24 cellular contexts compared by ENCODE assay signal in genomic region chr16:11554054-11554453, GRCh38. TPM values are rescaled to one million over a fixed set of nuclear protein-coding genes. Genes with fewer than 3 reads are reported as not detected.
DNase-seq lines count a peak whose midpoint lies in the region; ATAC-seq, FAIRE-seq and TF ChIP-seq lines count a peak whose summit lies in the region.
"Had no signal": no experiment of that assay in that cellular context is flagged by ENCODE, and none has a peak within 500 bp of the region (broad histone marks: within the 10 kb centered on the region; RNA-seq: fewer than 3 reads in every experiment).

No MANE protein-coding gene starts in this region.

- DNase-seq in activated T-cell treated with anti-CD3 and anti-CD28 coated beads, Interleukin-2, amount 50 U/mL, for 24 hours: no peak
- DNase-seq in activated T-cell treated with anti-CD3 and anti-CD28 coated beads for 4 hours (no peak), K562 (ENCODE audit: extremely low read depth in 1 of 4, low spot score in 3 of 4) (no peak), right lobe of liver (peak; percentile 52 to 71 (median 66)), nucleus accumbens (lab: John Stamatoyannopoulos, UW) (no peak), hypothalamus (lab: John Stamatoyannopoulos, UW) (no peak), AG08395 (ENCODE audit: low spot score) (no peak)
- no peak for DNase-seq in CD4-positive, alpha-beta memory T cell
- DNase-seq: activated B cell treated with CpG ODN at 0.5 μM for 24 hours; activated CD4-positive, alpha-beta T cell treated with anti-CD3 and anti-CD28 coated beads, Interleukin-2, amount 50 U/mL, for 4 hours; activated CD8-positive, alpha-beta memory T cell treated with anti-CD3 and anti-CD28 coated beads, Interleukin-2, amount 50 U/mL, for 4 hours; mammary epithelial cell; NCI-H1417; NCI-H2081; NCI-H345; NCI-H748 treated with DMSO at 0.1 percent for 48 hours; SJCRH30; stimulated activated CD8-positive, alpha-beta memory T cell treated with anti-CD3 and anti-CD28 coated beads, Interleukin-4, amount 100 ng/mL, for 48 hours; transverse colon had no signal

- H3K36me3 Mint-ChIP-seq in activated T-cell treated with anti-CD3 and anti-CD28 coated beads, Interleukin-2, amount 50 U/mL, for 24 hours (ENCODE audit: low read depth): peaks cover 93% of the 10 kb centered on the region
- H3K36me3 Mint-ChIP-seq in CD4-positive, alpha-beta memory T cell: peaks cover 66 to 74% of the 10 kb centered on the region in 2 donors

- H3K79me2 ChIP-seq in K562 (ENCODE audit: control insufficient read depth, insufficient read depth, low read length): no peaks in the 10 kb centered on the region

- H3K9ac ChIP-seq in K562 (ENCODE audit: insufficient read depth in 1 of 2, low read depth in 2 of 2, low read length in 2 of 2): no peak overlapping the region

- no TSS peak for BruUV-seq in K562 (replicated peaks; lab: Mats Ljungman, UMichigan)

- H3K4me2 ChIP-seq in K562 (ENCODE audit: insufficient read depth, low read length): no peak overlapping the region

- H3K27ac ChIP-seq in CD4-positive, alpha-beta memory T cell (ENCODE audit: low read depth, low read length): no peak overlapping the region
- H3K27ac ChIP-seq in K562 (ENCODE audit: extremely low read depth, low read depth, low read length) (no peak overlapping the region), right lobe of liver (peak overlapping the region; percentile 49 to 97 (median 92))
- H3K27ac ChIP-seq: SJCRH30, transverse colon had no signal

- peaks cover 41% of the 10 kb centered on the region for H3K4me1 Mint-ChIP-seq in activated T-cell treated with anti-CD3 and anti-CD28 coated beads, Interleukin-2, amount 50 U/mL, for 24 hours (ENCODE audit: low read depth)
- peaks cover 31 to 50% (median 34%) of the 10 kb centered on the region in 4 donors for H3K4me1 Mint-ChIP-seq in CD4-positive, alpha-beta memory T cell

- in situ Hi-C loops in K562 (cut with MboI): no loop called here

- TF ChIP-seq POLR2A in K562 (conservative IDR thresholded peaks at IDR 0.05) (no peak), right lobe of liver (IDR thresholded peaks at IDR 0.05) (no peak)

- H2AFZ ChIP-seq in K562 (ENCODE audit: low read depth, low read length): no peak overlapping the region

- ATAC-seq in K562 (no peak), right lobe of liver (peak; percentile 77 to 89 (median 78))

- intact Hi-C loops in CD4-positive, alpha-beta memory T cell (cut with micrococcal nuclease): no loop called here
- intact Hi-C loops in K562 (cut with micrococcal nuclease) (no loop called here), right lobe of liver (cut with DNase I) (no loop called here)

- peaks cover 34% of the 10 kb centered on the region for H3K4me1 ChIP-seq in CD4-positive, alpha-beta memory T cell (ENCODE audit: insufficient read depth, low read length)
- H3K4me1 ChIP-seq in K562 (replicated peaks in 1 of 2; ENCODE audit: control insufficient read depth in 2 of 2, insufficient read depth in 2 of 2, low read length in 2 of 2) (no peaks in the 10 kb centered on the region), right lobe of liver (peaks cover 0 to 30% (median 8%) of the 10 kb centered on the region in 4 donors)
- H3K4me1 ChIP-seq: SJCRH30 had no signal

- CTCF ChIA-PET in CD4-positive, alpha-beta memory T cell (lab: Charles Lee; ENCODE audit: partially characterized antibody): interaction anchor here (1.0 to 3.5 kb wide), 4 partner anchors 19 to 89 kb away, joined by 3 to 22 read pairs (median 12); no protein-coding TSS in a partner anchor
- CTCF ChIA-PET in K562 (lab: Yijun Ruan, JAX; ENCODE audit: low intra/inter-chr PET ratio): no interaction called here

- no peak for TF ChIP-seq EP300 in K562 (IDR thresholded peaks at IDR 0.05; ENCODE audit: low read length)

- peaks cover 13% of the 10 kb centered on the region for H3K9me3 Mint-ChIP-seq in activated T-cell treated with anti-CD3 and anti-CD28 coated beads, Interleukin-2, amount 50 U/mL, for 24 hours
- peaks cover 0 to 9% (median 0%) of the 10 kb centered on the region in 8 donors for H3K9me3 Mint-ChIP-seq in CD4-positive, alpha-beta memory T cell

- TF ChIP-seq RAD21 in K562 (CRISPR knock-in tag; conservative IDR thresholded peaks at IDR 0.05 in 1 of 2, IDR thresholded peaks at IDR 0.05 in 1 of 2): no peak

- no peaks in the 10 kb centered on the region for H4K20me1 ChIP-seq in K562 (replicated peaks; ENCODE audit: control insufficient read depth, insufficient read depth, low read length)

- no peak overlapping the region for H3K4me3 Mint-ChIP-seq in activated T-cell treated with anti-CD3 and anti-CD28 coated beads, Interleukin-2, amount 50 U/mL, for 24 hours
- no peak overlapping the region for H3K4me3 Mint-ChIP-seq in CD4-positive, alpha-beta memory T cell
- H3K4me3 Mint-ChIP-seq: activated B cell treated with CpG ODN at 0.5 μM for 24 hours, brain had no signal

- POLR2A ChIA-PET in CD4-positive, alpha-beta memory T cell (lab: Charles Lee; ENCODE audit: partially characterized antibody): interaction anchor here (1.0 to 10.7 kb wide), 3 partner anchors 9 to 68 kb away, joined by 5 to 134 read pairs (median 7); partner anchors contain the start of gene LITAF
- POLR2A ChIA-PET in K562 (lab: Yijun Ruan, JAX): no interaction called here

- no peak overlapping the region for H3K4me3 ChIP-seq in CD4-positive, alpha-beta memory T cell (ENCODE audit: low read length in 2 of 2)
- H3K4me3 ChIP-seq in K562 (no peak overlapping the region), right lobe of liver (no peak overlapping the region)
- H3K4me3 ChIP-seq: SJCRH30, skin epidermis, transverse colon had no signal

- 13% methylated on average over 6 of the region's 6 CpGs for WGBS in K562 (ENCODE audit: insufficient coverage, low coverage, missing lambda C conversion rate)
- WGBS in right lobe of liver (ENCODE audit: insufficient coverage, low coverage, low lambda C conversion rate, missing lambda C conversion rate): 46% methylated on average over 4 of the region's 6 CpGs

- no peaks in the 10 kb centered on the region for H3K27me3 ChIP-seq in CD4-positive, alpha-beta memory T cell (ENCODE audit: insufficient read depth, low read length)
- H3K27me3 ChIP-seq in K562 (ENCODE audit: control insufficient read depth in 2 of 2, insufficient read depth in 2 of 2, low read length in 2 of 2) (peaks cover 20 to 60% of the 10 kb centered on the region in 2 experiments), right lobe of liver (no peaks in the 10 kb centered on the region)
- H3K27me3 ChIP-seq: SJCRH30, transverse colon had no signal

- FAIRE-seq in K562 (lab: Jason Lieb, UNC): no peak
- FAIRE-seq: A204.1, H1 had no signal

- H3K9me1 ChIP-seq in K562 (ENCODE audit: control insufficient read depth, insufficient read depth, low read length): no peaks in the 10 kb centered on the region

- H3K27ac Mint-ChIP-seq in activated T-cell treated with anti-CD3 and anti-CD28 coated beads, Interleukin-2, amount 50 U/mL, for 24 hours: peak overlapping the region; percentile 15
- H3K27ac Mint-ChIP-seq in CD4-positive, alpha-beta memory T cell: peak overlapping the region in 5 of 7 donors; percentile 8 to 76 (median 38)
- H3K27ac Mint-ChIP-seq: activated B cell treated with CpG ODN at 0.5 μM for 24 hours; activated T-helper 2 cell treated with anti-CD3 and anti-CD28 coated beads, Interferon-gamma antibody, Interleukin-2, Interleukin-4, amounts not matched to agents 10 μg/mL and 5 μg/mL and 100 μg/mL, durations not matched to agents 14 hours and 24 hours and 36 hours had no signal

- H3K9me3 ChIP-seq in CD4-positive, alpha-beta memory T cell (ENCODE audit: control insufficient read depth in 1 of 2, low read length in 2 of 2): no peaks in the 10 kb centered on the region
- H3K9me3 ChIP-seq in K562 (replicated peaks; ENCODE audit: control insufficient read depth, insufficient read depth, low read depth, low read length) (0 out of 2 replicates have a peak, but pooled peaks cover 4% of the 10 kb centered on the region), right lobe of liver (no peaks in the 10 kb centered on the region)
- H3K9me3 ChIP-seq: SJCRH30, transverse colon had no signal

- H3K27me3 Mint-ChIP-seq in activated T-cell treated with anti-CD3 and anti-CD28 coated beads, Interleukin-2, amount 50 U/mL, for 24 hours: no peaks in the 10 kb centered on the region
- H3K27me3 Mint-ChIP-seq in CD4-positive, alpha-beta memory T cell: no peaks in the 10 kb centered on the region
- H3K27me3 Mint-ChIP-seq: activated B cell treated with CpG ODN at 0.5 μM for 24 hours, brain had no signal

- peaks cover 67% of the 10 kb centered on the region for H3K36me3 ChIP-seq in CD4-positive, alpha-beta memory T cell (ENCODE audit: insufficient read depth, low read length)
- H3K36me3 ChIP-seq in K562 (ENCODE audit: control insufficient read depth, insufficient read depth, low read length) (no peaks in the 10 kb centered on the region), right lobe of liver (peaks cover 6 to 19% (median 10%) of the 10 kb centered on the region in 4 donors)

- TF ChIP-seq CTCF in K562 (IDR thresholded peaks at IDR 0.05 in 2 of 3, conservative IDR thresholded peaks at IDR 0.05 in 1 of 3; ENCODE audit: insufficient read depth in 2 of 3, low read depth in 1 of 3, low read length in 3 of 3) (no peak), right lobe of liver (IDR thresholded peaks at IDR 0.05) (no peak)

TF ChIP-seq in K562, 482 proteins besides CTCF, POLR2A, EP300 and RAD21 (continues in another document):
- TF ChIP-seq TBL1XR1 (IDR thresholded peaks at IDR 0.05; ENCODE audit: low read length in 2 of 2): no peak

RNA-seq across cellular contexts. Expression of gene LITAF, which starts 32.7 kb away (rescaled TPM):
- 100 to 1,000 TPM; 155 to 157 TPM for total RNA-seq in CD4-positive, alpha-beta memory T cell
- 100 to 1,000 TPM; 343 to 496 TPM for polyA plus RNA-seq in CD4-positive, alpha-beta memory T cell
- 1.8 and 3.5 TPM in 2 replicates for total RNA-seq in K562 (2011; cell fraction: chromatin; rRNA removed; ENCODE audit: low replicate concordance)
- 1.3 and 2.8 TPM in 2 replicates for total RNA-seq in K562 (2011; cell fraction: nucleolus; rRNA removed)
- total RNA-seq in K562 (2011; cell fraction: nucleoplasm; rRNA removed): 1.2 and 3.2 TPM in 2 replicates
- 4.1 and 6.2 TPM in 2 replicates for total RNA-seq in K562 (2014; rRNA removed)
- 7.5 and 10.0 TPM in 2 replicates for total RNA-seq in K562 (2014; rRNA removed; fragmentation: Illumina TruSeq; extraction: Trizol)
- 11.1 and 11.9 TPM in 2 replicates for total RNA-seq in K562 (2015; rRNA removed; fragmentation: Illumina TruSeq; extraction: Trizol)
- 10.8 and 13.9 TPM in 2 replicates for total RNA-seq in K562 (2021)
- polyA plus RNA-seq in K562 (2011; rRNA removed): 4.4 and 7.8 TPM in 2 replicates
- polyA plus RNA-seq in K562 (2011; cell fraction: cytosol; rRNA removed): 15.6 and 16.4 TPM in 2 replicates
- 4.4 and 4.7 TPM in 2 replicates for polyA plus RNA-seq in K562 (2011; cell fraction: nucleus; rRNA removed)
- polyA plus RNA-seq in K562 (2012): 14.5 and 40.7 TPM in 2 replicates
- polyA plus RNA-seq in K562 (2014; fragmentation: Illumina TruSeq; extraction: Trizol): 14.1 and 14.8 TPM in 2 replicates
- polyA plus RNA-seq in K562 (2014; fragmentation: Nextera tagmentation; extraction: Ambion mirVana): 10 to 100 TPM; 14.9 to 17.8 TPM
- 4.9 and 6.8 TPM in 2 replicates for polyA plus RNA-seq in K562 (2014; rRNA removed)
- 2.9 and 3.1 TPM in 2 replicates for polyA minus RNA-seq in K562 (2011; rRNA and poly(A)+ RNA removed)
- 2.1 and 4.6 TPM in 2 replicates for polyA minus RNA-seq in K562 (2011; cell fraction: cytosol; rRNA and poly(A)+ RNA removed)
- 1.2 and 2.2 TPM in 2 replicates for polyA minus RNA-seq in K562 (2011; cell fraction: nucleus; rRNA and poly(A)+ RNA removed)
- total RNA-seq in right lobe of liver: 100 to 1,000 TPM in 1 of 6 experiments, 10 to 100 TPM in 5; 43.7 to 148 (median 59.1) TPM

Comparison
In these comparisons a context has a peak if more than half of its experiments do, and no peak if none do; other contexts are left out.
1. DNase-seq: peak in right lobe of liver (3 of 3); none in activated T-cell treated with anti-CD3 and anti-CD28 coated beads, Interleukin-2, amount 50 U/mL, for 24 hours (single experiment), activated T-cell treated with anti-CD3 and anti-CD28 coated beads for 4 hours (single experiment), CD4-positive, alpha-beta memory T cell (0 of 5), K562 (0 of 4), nucleus accumbens (0 of 56), hypothalamus (0 of 51) and AG08395 (single experiment).
2. H3K27ac ChIP-seq: peak in right lobe of liver (3 of 3); none in CD4-positive, alpha-beta memory T cell (single experiment) and K562 (single experiment).